Comparison of ENCODE assay signal across 8 cellular contexts in the genomic region with DNA sequence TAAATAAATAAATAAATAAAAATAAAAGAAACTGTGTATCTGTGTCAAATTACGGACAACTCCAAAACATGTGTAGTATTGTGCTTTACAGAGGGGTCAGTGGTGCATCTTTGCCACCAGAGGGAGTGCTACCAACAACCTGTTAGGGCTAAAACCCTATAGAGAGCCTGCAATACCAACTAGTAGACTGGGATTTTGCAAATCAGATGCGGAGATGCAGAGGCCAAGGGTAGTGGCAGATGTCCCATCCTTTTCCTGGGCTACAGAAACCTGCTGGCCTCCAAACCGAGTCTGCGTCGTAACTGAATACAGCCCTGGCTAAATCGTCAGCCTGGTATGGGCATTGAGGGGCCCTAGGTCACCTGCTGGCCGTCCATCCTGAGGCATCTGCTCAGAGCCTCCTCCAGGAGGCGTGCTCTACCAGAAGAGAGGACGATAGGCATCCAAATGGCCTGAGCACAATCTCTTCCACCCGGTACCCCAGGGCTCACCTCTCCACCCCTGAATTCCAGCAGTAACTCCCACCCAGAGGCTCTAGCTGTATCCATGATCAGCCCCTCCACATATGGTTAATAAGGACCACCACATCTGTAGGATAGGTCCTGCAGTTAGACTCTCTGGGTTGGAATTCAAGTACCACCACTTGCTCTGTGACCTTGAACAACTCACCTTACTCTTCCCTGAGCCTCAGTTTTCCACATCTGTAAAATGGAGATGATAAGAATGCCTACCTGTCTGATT. TPM values are rescaled to one million over a fixed set of nuclear protein-coding genes. Genes with fewer than 3 reads are reported as not detected.
DNase-seq lines count a peak whose midpoint lies in the region; ATAC-seq and TF ChIP-seq lines count a peak whose summit lies in the region.

No MANE protein-coding gene starts in this region.

- H3K4me3 ChIP-seq in AG04449 (ENCODE audit: low read depth, low read length) (no peak overlapping the region), astrocyte of the cerebellum (ENCODE audit: low read depth, low read length) (no peak overlapping the region), right atrium auricular region (peak overlapping the region in 1 of 2 donors; percentile 16), retinal pigment epithelial cell (ENCODE audit: low read length) (peak overlapping the region; percentile 28)

- peaks cover 0 to 9% of the 10 kb centered on the region in 2 donors for H3K4me1 ChIP-seq in right atrium auricular region

- TF ChIP-seq CTCF in AG04449 (IDR thresholded peaks at IDR 0.05; ENCODE audit: insufficient read depth, low read length, missing control alignments): peak; percentile 79
- TF ChIP-seq CTCF in astrocyte of the cerebellum (IDR thresholded peaks at IDR 0.05; ENCODE audit: low read depth, low read length, missing control alignments): peak; percentile 84
- peak; percentile 52 to 83 for TF ChIP-seq CTCF in right atrium auricular region (IDR thresholded peaks at IDR 0.05)
- TF ChIP-seq CTCF in retinal pigment epithelial cell (conservative IDR thresholded peaks at IDR 0.05; ENCODE audit: low read depth, low read length): peak; percentile 73

- POLR2A ChIA-PET in AG04449 (lab: Yijun Ruan, JAX): no interaction called here

- H3K27ac ChIP-seq in right atrium auricular region: no peak overlapping the region

- H3K27me3 ChIP-seq in right atrium auricular region: no peaks in the 10 kb centered on the region

- DNase-seq in AG04449 (ENCODE audit: low read depth, low spot score) (no peak), NCI-H146 treated with DMSO at 0.1 percent for 48 hours (lab: John Stamatoyannopoulos, UW; ENCODE audit: unreplicated experiment) (peak; percentile 90), T follicular helper cell (ENCODE audit: low read depth) (peak; percentile 47), astrocyte of the cerebellum (ENCODE audit: low read depth) (no peak), right atrium auricular region (ENCODE audit: low spot score) (no peak), retinal pigment epithelial cell (ENCODE audit: low read depth) (no peak)

- peak; percentile 72 for ATAC-seq in GM18508 (IDR thresholded peaks at IDR 0.05; ENCODE audit: insufficient read depth, unreplicated experiment)
- ATAC-seq in HG02943 (IDR thresholded peaks at IDR 0.05; ENCODE audit: low read depth, unreplicated experiment): peak; percentile 89

- in situ Hi-C loops in astrocyte of the cerebellum (cut with HindIII; ENCODE audit: low sequenced_read_pairs): no loop called here

- CTCF ChIA-PET in AG04449 (lab: Yijun Ruan, JAX): interaction anchor here (0.6 to 9.6 kb wide), 19 partner anchors 8 to 281 kb away, joined by 3 to 108 read pairs (median 4); a partner anchor contains a TSS

- H3K9me3 ChIP-seq in right atrium auricular region: no peaks in the 10 kb centered on the region

- H3K36me3 ChIP-seq in right atrium auricular region: no peaks in the 10 kb centered on the region

RNA-seq across cellular contexts. Expression of a gene that starts 6.2 kb away (rescaled TPM):
- total RNA-seq in right atrium auricular region: 10 to 100 TPM in 1 of 2 donors, 1 to 10 TPM in 1; 6.1 to 12.3 TPM

RNA-seq across cellular contexts. Expression of a gene that starts 18.6 kb away (rescaled TPM):
- 100 to 1,000 TPM; 326 to 434 TPM for total RNA-seq in right atrium auricular region

RNA-seq across cellular contexts. Expression of a gene that starts 38.4 kb away (rescaled TPM):
- 10 to 100 TPM; 16.0 to 17.5 TPM for total RNA-seq in right atrium auricular region

RNA-seq across cellular contexts. Expression of a gene that starts 38.6 kb away (rescaled TPM):
- 10 to 100 TPM; 28.2 to 39.0 TPM for total RNA-seq in right atrium auricular region

Comparison
In these comparisons a context has a peak if more than half of its experiments do, and no peak if none do; other contexts are left out.
1. DNase-seq: peak in NCI-H146 treated with DMSO at 0.1 percent for 48 hours (single experiment) and T follicular helper cell (single experiment); none in AG04449 (single experiment), astrocyte of the cerebellum (single experiment), right atrium auricular region (single experiment) and retinal pigment epithelial cell (single experiment).
2. Peak in every context shown above with its lines, with median percentiles within 50 percentile points of each other: CTCF ChIP-seq.